In genomic region chr3:49411968-49412631, GRCh38 we compare ENCODE assay signal across 1 cellular context.
TF ChIP-seq lines count a peak whose summit lies in the region.

RHOA (minus strand) TSS chr3:49411976; CDS start chr3:49375589, 36,387 bp downstream.
TCTA (plus strand) TSS chr3:49412423; CDS start chr3:49412427, 4 bp downstream.

TF ChIP-seq in HepG2, 621 proteins besides CTCF, POLR2A, EP300 and RAD21 (continued from another document and continues in another):
- TF ChIP-seq ZBTB40 (IDR thresholded peaks at IDR 0.05), result no peak
- peak; percentile 70 for TF ChIP-seq ZBTB40 (CRISPR knock-in tag; IDR thresholded peaks at IDR 0.05)
- TF ChIP-seq ZNF776 (CRISPR knock-in tag; IDR thresholded peaks at IDR 0.05), result peak; percentile 88
- TF ChIP-seq HDAC1 (CRISPR knock-in tag; IDR thresholded peaks at IDR 0.05), result peak; percentile 76
- peak; percentile 22; the same call in 1 of the 2 replicates for TF ChIP-seq HOXA9 (CRISPR knock-in tag; IDR thresholded peaks at IDR 0.05; ENCODE audit: borderline replicate concordance)
- TF ChIP-seq ZSCAN22 (CRISPR knock-in tag; IDR thresholded peaks at IDR 0.05), result no peak
- peak; percentile 66; the same call in 1 of the 2 replicates for TF ChIP-seq MEIS1 (CRISPR knock-in tag; IDR thresholded peaks at IDR 0.05; ENCODE audit: borderline replicate concordance)
- TF ChIP-seq EEA1 (CRISPR knock-in tag; IDR thresholded peaks at IDR 0.05; ENCODE audit: borderline replicate concordance), result no peak
- TF ChIP-seq NR1H2 (CRISPR knock-in tag; IDR thresholded peaks at IDR 0.05; ENCODE audit: borderline replicate concordance, low read depth), result no peak
- no peak for TF ChIP-seq ZNF841 (CRISPR knock-in tag; IDR thresholded peaks at IDR 0.05; ENCODE audit: borderline replicate concordance)
- TF ChIP-seq ZNF737 (CRISPR knock-in tag; IDR thresholded peaks at IDR 0.05; ENCODE audit: borderline replicate concordance), result no peak
- TF ChIP-seq BORCS8-MEF2B (CRISPR knock-in tag; IDR thresholded peaks at IDR 0.05), result peak; percentile 86
- no peak for TF ChIP-seq ZNF30 (CRISPR knock-in tag; IDR thresholded peaks at IDR 0.05)
- no peak for TF ChIP-seq ZNF264 (CRISPR knock-in tag; IDR thresholded peaks at IDR 0.05)
- no peak for TF ChIP-seq PHF5A (CRISPR knock-in tag; IDR thresholded peaks at IDR 0.05; ENCODE audit: low read depth, unreplicated experiment)
- TF ChIP-seq MYNN (CRISPR knock-in tag; IDR thresholded peaks at IDR 0.05; ENCODE audit: low read depth), result 0 out of 2 replicates have a peak, but pooled peaks have one; percentile 90
- TF ChIP-seq ZNF253 (CRISPR knock-in tag; IDR thresholded peaks at IDR 0.05; ENCODE audit: borderline replicate concordance), result no peak
- no peak for TF ChIP-seq RERE (CRISPR knock-in tag; IDR thresholded peaks at IDR 0.05; ENCODE audit: low read depth)
- TF ChIP-seq GABPA (IDR thresholded peaks at IDR 0.05; ENCODE audit: low read depth, low read length), result no peak
- no peak; the same call in 1 of the 2 replicates for TF ChIP-seq GABPA (CRISPR knock-in tag; IDR thresholded peaks at IDR 0.05; ENCODE audit: low read depth)
- TF ChIP-seq GPN1 (CRISPR knock-in tag; IDR thresholded peaks at IDR 0.05; ENCODE audit: borderline replicate concordance), result no peak
- TF ChIP-seq SPEN (CRISPR knock-in tag; IDR thresholded peaks at IDR 0.05; ENCODE audit: low read depth), result peak; percentile 81
- no peak for TF ChIP-seq SNRNP70 (IDR thresholded peaks at IDR 0.05; ENCODE audit: low read depth, low read length)
- TF ChIP-seq ZHX1 (CRISPR knock-in tag; IDR thresholded peaks at IDR 0.05; ENCODE audit: low read depth), result peak; percentile 69; the same call in 1 of the 2 replicates
- TF ChIP-seq ZNF18 (CRISPR knock-in tag; IDR thresholded peaks at IDR 0.05; ENCODE audit: insufficient replicate concordance), result no peak
- TF ChIP-seq GATAD2A (CRISPR knock-in tag; IDR thresholded peaks at IDR 0.05), result peak; percentile 72
- TF ChIP-seq ZNF615 (CRISPR knock-in tag; IDR thresholded peaks at IDR 0.05; ENCODE audit: borderline replicate concordance), result no peak
- TF ChIP-seq MED8 (CRISPR knock-in tag; IDR thresholded peaks at IDR 0.05; ENCODE audit: insufficient replicate concordance), result peak; percentile 60
- peak; percentile 87 for TF ChIP-seq ZFY (CRISPR knock-in tag; IDR thresholded peaks at IDR 0.05)
- TF ChIP-seq SIN3A (IDR thresholded peaks at IDR 0.05; ENCODE audit: borderline replicate concordance, low read depth, low read length), result peak; percentile 86; the same call in 1 of the 2 replicates
- no peak for TF ChIP-seq RELA (CRISPR knock-in tag; IDR thresholded peaks at IDR 0.05)
- no peak for TF ChIP-seq HNRNPH1 (optimal IDR thresholded peaks at IDR 0.05; ENCODE audit: low read depth, low read length)
- TF ChIP-seq SNAPC2 (CRISPR knock-in tag; IDR thresholded peaks at IDR 0.05), result peak; percentile 89
- TF ChIP-seq TAF15 (IDR thresholded peaks at IDR 0.05; ENCODE audit: low read depth, low read length, poor library complexity, severe bottlenecking), result no peak
- TF ChIP-seq PATZ1 (CRISPR knock-in tag; IDR thresholded peaks at IDR 0.05), result peak; percentile 81
